In genomic region chr3:69809076-69809835, GRCh38 we compare ENCODE assay signal across 1 cellular context.
TF ChIP-seq lines count a peak whose summit lies in the region.

No MANE protein-coding gene starts in this region.

TF ChIP-seq in K562, 482 proteins besides CTCF, POLR2A, EP300 and RAD21 (continued from another document):
- 0 out of 4 replicates have a peak, but pooled peaks of 1 of the 2 experiments have one; percentile 18 for TF ChIP-seq RCOR1 (IDR thresholded peaks at IDR 0.05; ENCODE audit: borderline replicate concordance in 1 of 2, low read depth in 2 of 2, low read length in 2 of 2)
- no peak for TF ChIP-seq ZNF146 (CRISPR knock-in tag; IDR thresholded peaks at IDR 0.05; ENCODE audit: unreplicated experiment)
- TF ChIP-seq CEBPB (tag; IDR thresholded peaks at IDR 0.05): peak; percentile 69
- no peak for TF ChIP-seq CEBPZ (IDR thresholded peaks at IDR 0.05; ENCODE audit: borderline replicate concordance, low read depth, low read length)
- no peak for TF ChIP-seq ZNF512 (tag; IDR thresholded peaks at IDR 0.05)
- TF ChIP-seq ATF3 (IDR thresholded peaks at IDR 0.05): 0 out of 2 replicates have a peak, but pooled peaks have one; percentile 32
- no peak for TF ChIP-seq ATF3 (CRISPR knock-in tag; conservative IDR thresholded peaks at IDR 0.05)
- TF ChIP-seq HDAC3 (IDR thresholded peaks at IDR 0.05; ENCODE audit: borderline replicate concordance, partially characterized antibody): no peak
- no peak for TF ChIP-seq GATA2 (CRISPR knock-in tag; IDR thresholded peaks at IDR 0.05)
- no peak for TF ChIP-seq ZC3H11A (IDR thresholded peaks at IDR 0.05; ENCODE audit: low read depth, low read length)
- TF ChIP-seq STAT6 (CRISPR knock-in tag; IDR thresholded peaks at IDR 0.05): no peak
- no peak for TF ChIP-seq ZBTB49 (CRISPR knock-in tag; IDR thresholded peaks at IDR 0.05; ENCODE audit: borderline replicate concordance)
- TF ChIP-seq BACH1 (tag; IDR thresholded peaks at IDR 0.05): peak; percentile 56; the same call in 1 of the 2 replicates
- TF ChIP-seq ARHGAP35 (IDR thresholded peaks at IDR 0.05; ENCODE audit: partially characterized antibody): no peak
- TF ChIP-seq CBX2 (IDR thresholded peaks at IDR 0.05; ENCODE audit: insufficient read depth, low read length, poor library complexity, severe bottlenecking): no peak
- TF ChIP-seq ZNF436 (CRISPR knock-in tag; IDR thresholded peaks at IDR 0.05): no peak
- TF ChIP-seq ZNF316 (IDR thresholded peaks at IDR 0.05): peak; percentile 61
- no peak for TF ChIP-seq U2AF2 (optimal IDR thresholded peaks at IDR 0.05; ENCODE audit: low read depth, low read length)
- TF ChIP-seq, protein P1, sequence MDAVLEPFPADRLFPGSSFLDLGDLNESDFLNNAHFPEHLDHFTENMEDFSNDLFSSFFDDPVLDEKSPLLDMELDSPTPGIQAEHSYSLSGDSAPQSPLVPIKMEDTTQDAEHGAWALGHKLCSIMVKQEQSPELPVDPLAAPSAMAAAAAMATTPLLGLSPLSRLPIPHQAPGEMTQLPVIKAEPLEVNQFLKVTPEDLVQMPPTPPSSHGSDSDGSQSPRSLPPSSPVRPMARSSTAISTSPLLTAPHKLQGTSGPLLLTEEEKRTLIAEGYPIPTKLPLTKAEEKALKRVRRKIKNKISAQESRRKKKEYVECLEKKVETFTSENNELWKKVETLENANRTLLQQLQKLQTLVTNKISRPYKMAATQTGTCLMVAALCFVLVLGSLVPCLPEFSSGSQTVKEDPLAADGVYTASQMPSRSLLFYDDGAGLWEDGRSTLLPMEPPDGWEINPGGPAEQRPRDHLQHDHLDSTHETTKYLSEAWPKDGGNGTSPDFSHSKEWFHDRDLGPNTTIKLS (IDR thresholded peaks at IDR 0.05; ENCODE audit: borderline replicate concordance, low read depth): no peak
- TF ChIP-seq SETDB1 (IDR thresholded peaks at IDR 0.05; ENCODE audit: low read length): no peak
- no peak for TF ChIP-seq NFE2L1 (tag; IDR thresholded peaks at IDR 0.05; ENCODE audit: borderline replicate concordance, low read depth)
- TF ChIP-seq ZBTB8A (IDR thresholded peaks at IDR 0.05; ENCODE audit: partially characterized antibody): no peak
- no peak for TF ChIP-seq ZNF79 (CRISPR knock-in tag; IDR thresholded peaks at IDR 0.05; ENCODE audit: low read depth)
- no peak for TF ChIP-seq SAP30 (IDR thresholded peaks at IDR 0.05; ENCODE audit: borderline replicate concordance, insufficient read depth, low read depth, low read length, poor library complexity, severe bottlenecking)
- no peak for TF ChIP-seq WHSC1 (IDR thresholded peaks at IDR 0.05; ENCODE audit: low read length)
- no peak for TF ChIP-seq SMAD4 (CRISPR knock-in tag; conservative IDR thresholded peaks at IDR 0.05)
- TF ChIP-seq KAT7 (CRISPR knock-in tag; IDR thresholded peaks at IDR 0.05; ENCODE audit: borderline replicate concordance): no peak
- no peak for TF ChIP-seq PHF21A (IDR thresholded peaks at IDR 0.05; ENCODE audit: borderline replicate concordance, low read depth)
- no peak for TF ChIP-seq SNRNP70 (optimal IDR thresholded peaks at IDR 0.05; ENCODE audit: low read depth, low read length)
- no peak for TF ChIP-seq NR3C1 (CRISPR knock-in tag; IDR thresholded peaks at IDR 0.05)
- TF ChIP-seq KDM4B (IDR thresholded peaks at IDR 0.05; ENCODE audit: borderline replicate concordance in 2 of 2, low read depth in 1 of 2): no peak
- TF ChIP-seq ZNF134 (CRISPR knock-in tag; conservative IDR thresholded peaks at IDR 0.05): no peak
- TF ChIP-seq, protein P2, sequence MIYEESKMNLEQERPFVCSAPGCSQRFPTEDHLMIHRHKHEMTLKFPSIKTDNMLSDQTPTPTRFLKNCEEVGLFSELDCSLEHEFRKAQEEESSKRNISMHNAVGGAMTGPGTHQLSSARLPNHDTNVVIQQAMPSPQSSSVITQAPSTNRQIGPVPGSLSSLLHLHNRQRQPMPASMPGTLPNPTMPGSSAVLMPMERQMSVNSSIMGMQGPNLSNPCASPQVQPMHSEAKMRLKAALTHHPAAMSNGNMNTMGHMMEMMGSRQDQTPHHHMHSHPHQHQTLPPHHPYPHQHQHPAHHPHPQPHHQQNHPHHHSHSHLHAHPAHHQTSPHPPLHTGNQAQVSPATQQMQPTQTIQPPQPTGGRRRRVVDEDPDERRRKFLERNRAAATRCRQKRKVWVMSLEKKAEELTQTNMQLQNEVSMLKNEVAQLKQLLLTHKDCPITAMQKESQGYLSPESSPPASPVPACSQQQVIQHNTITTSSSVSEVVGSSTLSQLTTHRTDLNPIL (CRISPR knock-in tag; IDR thresholded peaks at IDR 0.05): no peak
- TF ChIP-seq ZBTB17 (CRISPR knock-in tag; IDR thresholded peaks at IDR 0.05): no peak
- TF ChIP-seq, protein P3, sequence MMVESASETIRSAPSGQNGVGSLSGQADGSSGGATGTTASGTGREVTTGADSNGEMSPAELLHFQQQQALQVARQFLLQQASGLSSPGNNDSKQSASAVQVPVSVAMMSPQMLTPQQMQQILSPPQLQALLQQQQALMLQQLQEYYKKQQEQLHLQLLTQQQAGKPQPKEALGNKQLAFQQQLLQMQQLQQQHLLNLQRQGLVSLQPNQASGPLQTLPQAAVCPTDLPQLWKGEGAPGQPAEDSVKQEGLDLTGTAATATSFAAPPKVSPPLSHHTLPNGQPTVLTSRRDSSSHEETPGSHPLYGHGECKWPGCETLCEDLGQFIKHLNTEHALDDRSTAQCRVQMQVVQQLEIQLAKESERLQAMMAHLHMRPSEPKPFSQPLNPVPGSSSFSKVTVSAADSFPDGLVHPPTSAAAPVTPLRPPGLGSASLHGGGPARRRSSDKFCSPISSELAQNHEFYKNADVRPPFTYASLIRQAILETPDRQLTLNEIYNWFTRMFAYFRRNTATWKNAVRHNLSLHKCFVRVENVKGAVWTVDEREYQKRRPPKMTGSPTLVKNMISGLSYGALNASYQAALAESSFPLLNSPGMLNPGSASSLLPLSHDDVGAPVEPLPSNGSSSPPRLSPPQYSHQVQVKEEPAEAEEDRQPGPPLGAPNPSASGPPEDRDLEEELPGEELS (CRISPR knock-in tag; IDR thresholded peaks at IDR 0.05; ENCODE audit: borderline replicate concordance): no peak
- no peak for TF ChIP-seq ZNF764 (CRISPR knock-in tag; IDR thresholded peaks at IDR 0.05; ENCODE audit: low read depth)
- no peak for TF ChIP-seq XRCC5 (IDR thresholded peaks at IDR 0.05; ENCODE audit: low read depth, low read length)
- TF ChIP-seq ZBTB9 (CRISPR knock-in tag; IDR thresholded peaks at IDR 0.05): no peak
- TF ChIP-seq PCBP1 (IDR thresholded peaks at IDR 0.05; ENCODE audit: low read depth, low read length, poor library complexity, severe bottlenecking): no peak
- 0 out of 2 replicates have a peak, but pooled peaks have one; percentile 25 for TF ChIP-seq MAFK (IDR thresholded peaks at IDR 0.05; ENCODE audit: low read length)
- TF ChIP-seq DPF2 (IDR thresholded peaks at IDR 0.05): 0 out of 2 replicates have a peak, but pooled peaks have one; percentile 13
- TF ChIP-seq KLF1 (tag; IDR thresholded peaks at IDR 0.05): no peak
- no peak for TF ChIP-seq SAFB (IDR thresholded peaks at IDR 0.05; ENCODE audit: borderline replicate concordance, low read depth, low read length)
- TF ChIP-seq TEAD1 (CRISPR knock-in tag; IDR thresholded peaks at IDR 0.05): no peak
- peak; percentile 69 for TF ChIP-seq MAFG (tag; conservative IDR thresholded peaks at IDR 0.05)
- TF ChIP-seq PURB (CRISPR knock-in tag; IDR thresholded peaks at IDR 0.05; ENCODE audit: low read depth): no peak
- no peak for TF ChIP-seq USF1 (CRISPR knock-in tag; IDR thresholded peaks at IDR 0.05)
- TF ChIP-seq CEBPG (CRISPR knock-in tag; IDR thresholded peaks at IDR 0.05): no peak
- TF ChIP-seq CEBPG (tag; conservative IDR thresholded peaks at IDR 0.05 in 1 of 2, IDR thresholded peaks at IDR 0.05 in 1 of 2): peak; percentile 32 to 41; a peak in 1 of 4 replicates
